In the genomic region with DNA sequence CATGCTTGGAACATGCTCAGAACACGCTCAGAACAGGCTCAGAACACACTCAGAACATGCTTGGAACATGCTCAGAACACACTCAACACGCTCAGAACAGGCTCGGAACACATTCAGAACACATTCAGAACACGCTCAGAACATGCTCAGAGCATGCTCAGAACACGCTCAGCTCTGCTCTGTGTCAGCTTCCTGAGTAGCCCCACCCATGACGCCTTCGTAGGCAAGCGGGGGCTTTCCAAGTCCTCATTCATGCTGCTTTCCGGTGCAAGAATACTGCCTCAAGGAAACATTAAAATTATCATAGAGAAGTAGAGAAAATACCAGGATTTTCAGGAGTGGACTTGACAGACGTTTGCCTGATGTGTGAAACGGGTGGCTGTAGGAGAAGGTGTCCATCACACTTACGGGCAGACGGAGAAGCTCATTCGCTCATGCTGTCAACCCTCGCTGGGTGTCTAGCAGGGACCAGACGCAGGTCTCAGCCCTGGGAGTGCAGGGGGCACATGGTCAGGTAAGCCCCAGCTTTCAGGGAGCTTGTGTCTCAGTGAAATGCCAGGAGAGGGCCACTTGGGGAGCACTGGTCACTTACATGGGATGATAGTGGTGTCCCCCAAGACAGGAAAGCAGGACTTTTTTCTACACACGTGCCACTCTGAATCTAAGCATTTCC, we compare ENCODE assay signal across 16 cellular contexts. TPM values are rescaled to one million over a fixed set of nuclear protein-coding genes. Genes with fewer than 3 reads are reported as not detected.
DNase-seq lines count a peak whose midpoint lies in the region; ATAC-seq lines count a peak whose summit lies in the region.
"Had no signal": no experiment of that assay in that cellular context is flagged by ENCODE, and none has a peak within 500 bp of the region (broad histone marks: within the 10 kb centered on the region; RNA-seq: fewer than 3 reads in every experiment).

No MANE protein-coding gene starts in this region.

- H3K36me3 Mint-ChIP-seq in central memory CD8-positive, alpha-beta T cell (ENCODE audit: insufficient read depth), result no peaks in the 10 kb centered on the region

- no peaks in the 10 kb centered on the region for H3K4me1 ChIP-seq in mesendoderm (ENCODE audit: control insufficient read depth, low read depth, low read length)

- H3K36me3 ChIP-seq in mesendoderm (ENCODE audit: control insufficient read depth, insufficient read depth, low read length), result no peaks in the 10 kb centered on the region
- H3K36me3 ChIP-seq: brain microvascular endothelial cell had no signal

- H2BK5ac ChIP-seq in mesendoderm (ENCODE audit: low read length), result no peak overlapping the region

- DNase-seq in left ventricle myocardium superior (no peak), Right ventricle myocardium superior (no peak), mesendoderm (no peak), islet precursor cell (no peak), NCI-H1694 (lab: John Stamatoyannopoulos, UW) (no peak)
- no peak for DNase-seq in central memory CD8-positive, alpha-beta T cell (ENCODE audit: low spot score in 2 of 2)
- no peak for DNase-seq in stimulated activated naive CD8-positive, alpha-beta T cell treated with anti-CD3 and anti-CD28 coated beads, Interleukin-15, amount 100 ng/mL, for 72 hours
- DNase-seq: AML-193; brain microvascular endothelial cell; DND-41; HCEC 1CT; kidney; NCI-H226; stimulated activated CD4-positive, alpha-beta T cell treated with anti-CD3 and anti-CD28 coated beads, Interleukin-2, amount 100 ng/mL, for 24 hours had no signal

- H2BK15ac ChIP-seq in mesendoderm (replicated peaks; ENCODE audit: low read depth), result no peak overlapping the region

- H2BK120ac ChIP-seq in mesendoderm (ENCODE audit: low read depth, low read length), result no peak overlapping the region

- no peaks in the 10 kb centered on the region for H3K79me1 ChIP-seq in mesendoderm (ENCODE audit: low read length)

- H4K5ac ChIP-seq in mesendoderm (ENCODE audit: low read length), result no peak overlapping the region

- peaks cover 8% of the 10 kb centered on the region for H3K9me3 Mint-ChIP-seq in central memory CD8-positive, alpha-beta T cell
- peaks cover 0 to 9% of the 10 kb centered on the region in 2 donors for H3K9me3 Mint-ChIP-seq in stimulated activated naive CD8-positive, alpha-beta T cell treated with anti-CD3 and anti-CD28 coated beads, Interleukin-15, amount 100 ng/mL, for 72 hours

- H3K56ac ChIP-seq in mesendoderm (ENCODE audit: low read length), result no peak overlapping the region

- no peak overlapping the region for H3K23ac ChIP-seq in mesendoderm (ENCODE audit: low read length)

- no peak overlapping the region for H3K9ac ChIP-seq in mesendoderm (ENCODE audit: low read length)

- H3K4me3 ChIP-seq in mesendoderm (ENCODE audit: low read length), result no peak overlapping the region

- ATAC-seq in left ventricle myocardium superior, result peak; percentile 26
- ATAC-seq in Right ventricle myocardium superior (ENCODE audit: poor library complexity), result no peak
- peak; percentile 78 for ATAC-seq in HG03342 (IDR thresholded peaks at IDR 0.05; ENCODE audit: unreplicated experiment)
- peak; percentile 52 for ATAC-seq in central memory CD8-positive, alpha-beta T cell (replicated peaks; ENCODE audit: extremely low read depth, poor library complexity, severe bottlenecking)
- peak; percentile 14 for ATAC-seq in stimulated activated naive CD8-positive, alpha-beta T cell treated with anti-CD3 and anti-CD28 coated beads, Interleukin-15, amount 100 ng/mL, for 72 hours

- H2AK5ac ChIP-seq in mesendoderm (ENCODE audit: low read length), result no peak overlapping the region

- no peaks in the 10 kb centered on the region for H3K27me3 ChIP-seq in mesendoderm (ENCODE audit: insufficient read depth, low read length, poor library complexity)
- H3K27me3 ChIP-seq: brain microvascular endothelial cell had no signal

- no CpG with 5 or more reads among the region's 17 CpGs for WGBS in mesendoderm (ENCODE audit: extremely low coverage, insufficient coverage, low lambda C conversion rate)

- peak overlapping the region; percentile 46 for H3K27ac Mint-ChIP-seq in central memory CD8-positive, alpha-beta T cell (ENCODE audit: low read depth)
- no peak overlapping the region for H3K27ac Mint-ChIP-seq in stimulated activated naive CD8-positive, alpha-beta T cell treated with anti-CD3 and anti-CD28 coated beads, Interleukin-15, amount 100 ng/mL, for 72 hours

- H3K18ac ChIP-seq in mesendoderm (ENCODE audit: low read length), result no peak overlapping the region

- H3K4me2 ChIP-seq in mesendoderm (ENCODE audit: low read length), result no peak overlapping the region

- H3K79me2 ChIP-seq in mesendoderm (ENCODE audit: control insufficient read depth, insufficient read depth, low read length), result no peaks in the 10 kb centered on the region

- H3K27me3 Mint-ChIP-seq in central memory CD8-positive, alpha-beta T cell, result peaks cover 50% of the 10 kb centered on the region
- peaks cover 89% of the 10 kb centered on the region for H3K27me3 Mint-ChIP-seq in stimulated activated naive CD8-positive, alpha-beta T cell treated with anti-CD3 and anti-CD28 coated beads, Interleukin-15, amount 100 ng/mL, for 72 hours

- intact Hi-C loops in left ventricle myocardium superior (cut with micrococcal nuclease) (no loop called here), Right ventricle myocardium superior (cut with DNase I) (no loop called here)

- no peak overlapping the region for H3K27ac ChIP-seq in mesendoderm (ENCODE audit: low read depth, low read length)
- H3K27ac ChIP-seq: brain microvascular endothelial cell had no signal

- H3K4me3 Mint-ChIP-seq in central memory CD8-positive, alpha-beta T cell, result peak overlapping the region; percentile 32
- peak overlapping the region in 1 of 2 donors; percentile 79 for H3K4me3 Mint-ChIP-seq in stimulated activated naive CD8-positive, alpha-beta T cell treated with anti-CD3 and anti-CD28 coated beads, Interleukin-15, amount 100 ng/mL, for 72 hours

- peaks cover 5% of the 10 kb centered on the region for H3K4me1 Mint-ChIP-seq in central memory CD8-positive, alpha-beta T cell
- H3K4me1 Mint-ChIP-seq in stimulated activated naive CD8-positive, alpha-beta T cell treated with anti-CD3 and anti-CD28 coated beads, Interleukin-15, amount 100 ng/mL, for 72 hours, result peaks cover 33% of the 10 kb centered on the region

- H3K4ac ChIP-seq in mesendoderm (ENCODE audit: low read depth, low read length), result no peak overlapping the region

- H4K8ac ChIP-seq in mesendoderm (ENCODE audit: low read depth, low read length), result no peak overlapping the region

RNA-seq across cellular contexts. Expression of gene EN2, which starts 24.7 kb away (rescaled TPM):
- not detected for total RNA-seq in left ventricle myocardium superior
- 0.11 TPM for total RNA-seq in Right ventricle myocardium superior
- not detected for polyA plus RNA-seq in mesendoderm (2013, experiment 1 of 2)
- polyA plus RNA-seq in mesendoderm (2013, experiment 2 of 2), result not detected
- total RNA-seq: frontal cortex had no signal
